ENCODE assay signal across 14 cellular contexts in genomic region chr17:58986005-58986404, GRCh38.
"Had no signal": no experiment of that assay in that cellular context is flagged by ENCODE, and none has a peak within 500 bp of the region (broad histone marks: within the 10 kb centered on the region; RNA-seq: fewer than 3 reads in every experiment).

No MANE protein-coding gene starts in this region.

- H3K27ac ChIP-seq: ascending aorta, esophagus squamous epithelium, lower lobe of right lung, SK-N-MC, tibial nerve, vagina had no signal

- H3K4me3 Mint-ChIP-seq: activated naive CD4-positive, alpha-beta T cell treated with anti-CD3 and anti-CD28 coated beads, Interleukin-2, amount 50 U/mL, for 24 hours; dendritic cell treated with granulocyte-macrophage colony-stimulating factor and Interleukin-4, amounts not matched to agents 40 ng/mL and 50 ng/mL, for 4 days; naive thymus-derived CD8-positive, alpha-beta T cell; stimulated activated naive CD8-positive, alpha-beta T cell treated with anti-CD3 and anti-CD28 coated beads, Interleukin-15, Interleukin-2, amounts not matched to agents 100 ng/mL and 50 ng/mL, for 24 hours had no signal

- H3K9me3 Mint-ChIP-seq: activated naive CD4-positive, alpha-beta T cell treated with anti-CD3 and anti-CD28 coated beads, Interleukin-2, amount 50 U/mL, for 24 hours; dendritic cell treated with granulocyte-macrophage colony-stimulating factor and Interleukin-4, amounts not matched to agents 40 ng/mL and 50 ng/mL, for 4 days; naive thymus-derived CD8-positive, alpha-beta T cell; stimulated activated naive CD8-positive, alpha-beta T cell treated with anti-CD3 and anti-CD28 coated beads, Interleukin-15, Interleukin-2, amounts not matched to agents 100 ng/mL and 50 ng/mL, for 24 hours had no signal

- H3K4me1 ChIP-seq: ascending aorta, esophagus squamous epithelium, lower lobe of right lung, tibial nerve, vagina had no signal

- H3K4me2 ChIP-seq: smooth muscle cell had no signal

- H3K9me3 ChIP-seq: ascending aorta, esophagus squamous epithelium, lower lobe of right lung, tibial nerve, vagina had no signal

- DNase-seq: effector memory CD4-positive, alpha-beta T cell; esophagus squamous epithelium; left colon; lower lobe of right lung; naive thymus-derived CD8-positive, alpha-beta T cell had no signal

- H3K36me3 Mint-ChIP-seq: activated naive CD4-positive, alpha-beta T cell treated with anti-CD3 and anti-CD28 coated beads, Interleukin-2, amount 50 U/mL, for 24 hours had no signal

- H3K27me3 Mint-ChIP-seq: activated naive CD4-positive, alpha-beta T cell treated with anti-CD3 and anti-CD28 coated beads, Interleukin-2, amount 50 U/mL, for 24 hours; dendritic cell treated with granulocyte-macrophage colony-stimulating factor and Interleukin-4, amounts not matched to agents 40 ng/mL and 50 ng/mL, for 4 days; naive thymus-derived CD8-positive, alpha-beta T cell; stimulated activated naive CD8-positive, alpha-beta T cell treated with anti-CD3 and anti-CD28 coated beads, Interleukin-15, Interleukin-2, amounts not matched to agents 100 ng/mL and 50 ng/mL, for 24 hours had no signal

- H3K27me3 ChIP-seq: ascending aorta, esophagus squamous epithelium, tibial nerve, vagina had no signal

- H3K36me3 ChIP-seq: ascending aorta, esophagus squamous epithelium, lower lobe of right lung, vagina had no signal

- H3K4me1 Mint-ChIP-seq: activated naive CD4-positive, alpha-beta T cell treated with anti-CD3 and anti-CD28 coated beads, Interleukin-2, amount 50 U/mL, for 24 hours; naive thymus-derived CD8-positive, alpha-beta T cell had no signal

- H3K4me3 ChIP-seq: ascending aorta, esophagus squamous epithelium, lower lobe of right lung, SK-N-MC, smooth muscle cell, tibial nerve, vagina had no signal

- ATAC-seq: left colon; lower lobe of right lung; naive thymus-derived CD8-positive, alpha-beta T cell; sciatic nerve had no signal

- H3K27ac Mint-ChIP-seq: activated naive CD4-positive, alpha-beta T cell treated with anti-CD3 and anti-CD28 coated beads, Interleukin-2, amount 50 U/mL, for 24 hours; dendritic cell treated with granulocyte-macrophage colony-stimulating factor and Interleukin-4, amounts not matched to agents 40 ng/mL and 50 ng/mL, for 4 days; stimulated activated naive CD8-positive, alpha-beta T cell treated with anti-CD3 and anti-CD28 coated beads, Interleukin-15, Interleukin-2, amounts not matched to agents 100 ng/mL and 50 ng/mL, for 24 hours had no signal
